In the genomic region with DNA sequence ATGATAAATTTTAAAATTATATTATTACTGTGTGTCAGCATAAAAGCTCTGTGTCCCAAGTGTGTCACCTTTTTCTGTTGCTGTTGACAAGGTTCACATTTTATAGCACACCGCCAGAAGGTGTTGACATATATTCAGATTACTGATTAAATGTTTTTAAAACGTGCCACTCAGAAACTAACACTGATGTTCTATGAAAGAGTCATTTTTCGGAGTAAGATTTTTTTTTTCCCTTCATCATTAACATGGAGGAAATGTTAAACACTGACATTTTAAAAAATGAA, we compare ENCODE assay signal across 27 cellular contexts.
"Had no signal": no experiment of that assay in that cellular context is flagged by ENCODE, and none has a peak within 500 bp of the region (broad histone marks: within the 10 kb centered on the region; RNA-seq: fewer than 3 reads in every experiment).

No MANE protein-coding gene starts in this region.

- H3K9me3 ChIP-seq: adrenal gland, body of pancreas, breast epithelium, Peyer's patch, SJSA1, SK-N-SH had no signal

- ATAC-seq: activated CD8-positive, alpha-beta T cell treated with anti-CD3 and anti-CD28 coated beads, Interleukin-2, amount 10 ng/mL, durations not matched to agents 7 days and 5 days; activated naive CD4-positive, alpha-beta T cell treated with anti-CD3 and anti-CD28 coated beads, Interleukin-2, amount 50 U/mL, for 72 hours; body of pancreas; PC-3 had no signal

- H3K27me3 Mint-ChIP-seq: activated CD4-positive, alpha-beta T cell treated with anti-CD3 and anti-CD28 coated beads, Interleukin-2, amount 10 ng/mL, durations not matched to agents 7 days and 5 days; activated T-cell treated with anti-CD3 and anti-CD28 coated beads, Interleukin-2, amount 50 U/mL, for 24 hours had no signal

- DNase-seq: activated CD4-positive, alpha-beta T cell treated with anti-CD3 and anti-CD28 coated beads, Interleukin-2, amount 10 ng/mL, durations not matched to agents 7 days and 5 days; activated CD4-positive, alpha-beta T cell treated with anti-CD3 and anti-CD28 coated beads, Interleukin-2, amount 50 U/mL, for 48 hours; activated CD8-positive, alpha-beta T cell treated with anti-CD3 and anti-CD28 coated beads, Interleukin-2, amount 10 ng/mL, durations not matched to agents 7 days and 5 days; activated gamma-delta T cell treated with Interleukin-2 at 50 U/mL for 16 hours; activated naive CD4-positive, alpha-beta T cell treated with anti-CD3 and anti-CD28 coated beads for 36 hours; activated T-cell treated with anti-CD3 and anti-CD28 coated beads, Interleukin-2, amount 50 U/mL, for 24 hours; adrenal gland; body of pancreas; NCI-H1092 treated with DMSO at 0.1 percent for 48 hours; NCI-H1436; NCI-H187; NCI-H345; NCI-H524 treated with DMSO at 0.1 percent for 48 hours; NCI-H748 treated with DMSO at 0.1 percent for 48 hours; NK-92 treated with Interleukin-12 subunit alpha and Interleukin-12 subunit beta, amount 100 ng/mL, for 24 hours; PC-3; Peyer's patch; RPMI8226; SHP77 treated with DMSO at 0.1 percent for 48 hours; SK-N-SH had no signal

- H3K9me3 Mint-ChIP-seq: activated CD4-positive, alpha-beta T cell treated with anti-CD3 and anti-CD28 coated beads, Interleukin-2, amount 10 ng/mL, durations not matched to agents 7 days and 5 days; activated naive CD4-positive, alpha-beta T cell treated with anti-CD3 and anti-CD28 coated beads for 36 hours; activated naive CD4-positive, alpha-beta T cell treated with anti-CD3 and anti-CD28 coated beads, Interleukin-2, amount 50 U/mL, for 72 hours; activated T-cell treated with anti-CD3 and anti-CD28 coated beads, Interleukin-2, amount 50 U/mL, for 24 hours; activated T-helper 1 cell treated with anti-CD3 and anti-CD28 coated beads, Interleukin-12 subunit alpha, Interleukin-12 subunit beta, Interleukin-2, Interleukin-4 antibody, amounts not matched to agents 30 ng/mL and 10 ng/mL and 1 ng/mL, durations not matched to agents 14 hours and 24 hours and 36 hours; T-helper 1 cell treated with Interleukin-12 subunit alpha and Interleukin-12 subunit beta and Interleukin-4 antibody, amounts not matched to agents 30 μg/mL and 1 μg/mL, for 36 hours; T-helper 2 cell treated with Interferon-gamma antibody and Interleukin-4, amounts not matched to agents 5 μg/mL and 100 μg/mL, for 36 hours had no signal

- H3K36me3 ChIP-seq: adrenal gland, breast epithelium, Peyer's patch, SJSA1 had no signal

- H3K9me2 ChIP-seq: SK-N-SH had no signal

- H3K4me3 ChIP-seq: adrenal gland, body of pancreas, breast epithelium, Peyer's patch, SJSA1 had no signal

- H3K27me3 ChIP-seq: adrenal gland, body of pancreas, breast epithelium, Peyer's patch had no signal

- H3K9ac ChIP-seq: KMS-11, SK-N-SH had no signal

- H3K4me3 Mint-ChIP-seq: activated CD4-positive, alpha-beta T cell treated with anti-CD3 and anti-CD28 coated beads, Interleukin-2, amount 10 ng/mL, durations not matched to agents 7 days and 5 days; activated CD8-positive, alpha-beta T cell treated with anti-CD3 and anti-CD28 coated beads, Interleukin-2, amount 10 ng/mL, durations not matched to agents 7 days and 5 days; activated naive CD4-positive, alpha-beta T cell treated with anti-CD3 and anti-CD28 coated beads for 36 hours; activated T-cell treated with anti-CD3 and anti-CD28 coated beads, Interleukin-2, amount 50 U/mL, for 24 hours; activated T-helper 1 cell treated with anti-CD3 and anti-CD28 coated beads, Interleukin-12 subunit alpha, Interleukin-12 subunit beta, Interleukin-2, Interleukin-4 antibody, amounts not matched to agents 30 ng/mL and 10 ng/mL and 1 ng/mL, durations not matched to agents 14 hours and 24 hours and 36 hours; T-helper 1 cell treated with Interleukin-12 subunit alpha and Interleukin-12 subunit beta and Interleukin-4 antibody, amounts not matched to agents 30 μg/mL and 1 μg/mL, for 36 hours; T-helper 2 cell treated with Interferon-gamma antibody and Interleukin-4, amounts not matched to agents 5 μg/mL and 100 μg/mL, for 36 hours had no signal

- H3K4me2 ChIP-seq: KMS-11, SK-N-SH had no signal

- H3K27ac ChIP-seq: adrenal gland, body of pancreas, breast epithelium, KMS-11, Peyer's patch, SJSA1 had no signal

- H3K36me3 Mint-ChIP-seq: activated naive CD4-positive, alpha-beta T cell treated with anti-CD3 and anti-CD28 coated beads, Interleukin-2, amount 50 U/mL, for 72 hours had no signal

- H3K4me1 ChIP-seq: adrenal gland, body of pancreas, breast epithelium, SJSA1 had no signal
